In the genomic region with DNA sequence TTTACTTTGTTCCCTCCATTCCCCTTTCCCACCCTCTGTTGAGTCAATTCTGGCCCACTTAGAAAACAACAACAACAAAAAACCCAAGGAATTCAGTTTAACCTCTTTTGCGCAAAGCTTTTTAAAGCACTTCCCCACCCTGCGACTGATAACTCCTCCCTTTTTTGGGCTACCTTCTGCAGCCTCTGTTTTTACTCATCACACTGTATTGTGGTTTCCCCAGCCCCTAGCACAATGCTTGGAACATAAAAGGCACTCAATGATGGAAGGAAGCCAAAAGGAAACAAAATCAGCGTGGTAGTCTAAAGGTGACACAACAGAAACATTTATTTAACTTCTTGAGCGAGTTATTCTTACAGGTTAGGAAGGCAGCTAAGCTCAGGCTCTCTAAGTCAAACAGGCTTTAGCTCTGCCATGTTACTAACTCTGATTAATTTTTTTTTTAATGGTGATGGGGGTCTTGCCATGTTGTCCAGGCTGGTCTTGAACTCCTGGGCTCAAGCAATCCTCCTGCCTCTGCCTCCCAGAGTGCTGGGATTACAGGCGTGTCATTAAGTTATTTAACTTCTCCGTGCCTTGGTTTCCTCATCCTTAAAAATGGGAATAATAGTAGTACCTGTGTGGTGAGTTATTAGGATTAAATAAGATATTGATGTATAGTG, we compare ENCODE assay signal across 8 cellular contexts. TPM values are rescaled to one million over a fixed set of nuclear protein-coding genes. Genes with fewer than 3 reads are reported as not detected.
DNase-seq lines count a peak whose midpoint lies in the region; ATAC-seq and TF ChIP-seq lines count a peak whose summit lies in the region.

No MANE protein-coding gene starts in this region.

- H3K4me1 ChIP-seq in Panc1 (ENCODE audit: control insufficient read depth, insufficient read depth, low read length) (peaks cover 13% of the 10 kb centered on the region), left lung (peaks cover 10 to 60% of the 10 kb centered on the region in 2 donors)

- H3K27me3 ChIP-seq in Panc1 (ENCODE audit: control insufficient read depth, insufficient read depth, low read length) (no peaks in the 10 kb centered on the region), left lung (no peaks in the 10 kb centered on the region)

- intact Hi-C loops in Panc1 (cut with micrococcal nuclease; ENCODE audit: unreplicated experiment) = no loop called here
- intact Hi-C loops in left lung (cut with DNase I) = no loop called here

- peak; percentile 25 for ATAC-seq in HG03135 (IDR thresholded peaks at IDR 0.05; ENCODE audit: unreplicated experiment)
- no peak for ATAC-seq in Panc1
- ATAC-seq in left lung = peak; percentile 1
- ATAC-seq in stimulated activated naive CD8-positive, alpha-beta T cell treated with anti-CD3 and anti-CD28 coated beads, Interleukin-15, Interleukin-2, amounts not matched to agents 100 U/mL and 50 U/mL, for 24 hours = peak; percentile 56
- ATAC-seq in GM18867 (IDR thresholded peaks at IDR 0.05; ENCODE audit: unreplicated experiment) = no peak

- in situ Hi-C loops in Panc1 (cut with HindIII; ENCODE audit: low pct_unique_long_range_greater_than_20kb, low sequenced_read_pairs) = no loop called here
- in situ Hi-C loops in astrocyte of the spinal cord (cut with HindIII; ENCODE audit: low sequenced_read_pairs) = no loop called here

- POLR2A ChIA-PET in Panc1 (lab: Charles Lee) = interaction anchor here (0.5 kb wide), 1 partner anchor 378 kb away, joined by 4 read pairs; no protein-coding TSS in a partner anchor

- DNase-seq in GM12864 (ENCODE audit: low read depth) = peak; percentile 54
- no peak for DNase-seq in Panc1 (ENCODE audit: low read depth, low spot score)
- peak; percentile 50 for DNase-seq in astrocyte of the spinal cord (ENCODE audit: low read depth, low spot score)
- no peak for DNase-seq in left lung
- peak; percentile 38 for DNase-seq in stimulated activated naive CD8-positive, alpha-beta T cell treated with anti-CD3 and anti-CD28 coated beads, Interleukin-15, Interleukin-2, amounts not matched to agents 100 U/mL and 50 U/mL, for 24 hours
- no peak for DNase-seq in AG08396 (ENCODE audit: low spot score)

- H3K27ac ChIP-seq in Panc1 (ENCODE audit: low read length) (peak overlapping the region; percentile 78), left lung (peak overlapping the region; percentile 84 to 87)

- H3K4me3 ChIP-seq in GM12864 (ENCODE audit: low read depth, low read length) = peak overlapping the region; percentile 68
- peak overlapping the region; percentile 79 for H3K4me3 ChIP-seq in Panc1 (ENCODE audit: low read depth in 2 of 2, low read length in 2 of 2)
- H3K4me3 ChIP-seq in astrocyte of the spinal cord (ENCODE audit: low read depth, low read length) = peak overlapping the region; percentile 74
- peak overlapping the region; percentile 79 to 96 for H3K4me3 ChIP-seq in left lung

- H3K9me3 ChIP-seq in Panc1 (ENCODE audit: control insufficient read depth, insufficient read depth, low read depth, low read length) (no peaks in the 10 kb centered on the region), left lung (no peaks in the 10 kb centered on the region)

- BruUV-seq in Panc1 (replicated peaks; lab: Mats Ljungman, UMichigan) = TSS peak; percentile 79

- CTCF ChIA-PET in Panc1 (lab: Charles Lee) = no interaction called here

- TF ChIP-seq CTCF in GM12864 (IDR thresholded peaks at IDR 0.05; ENCODE audit: low read depth, low read length, missing control alignments) = no peak
- TF ChIP-seq CTCF in Panc1 (IDR thresholded peaks at IDR 0.05) = no peak
- TF ChIP-seq CTCF in astrocyte of the spinal cord (IDR thresholded peaks at IDR 0.05; ENCODE audit: low read depth, low read length) = no peak
- TF ChIP-seq CTCF in left lung (IDR thresholded peaks at IDR 0.05) = no peak

- H3K36me3 ChIP-seq in Panc1 (ENCODE audit: control insufficient read depth, insufficient read depth, low read length) (no peaks in the 10 kb centered on the region; the same call in 1 of the 2 replicates), left lung (no peaks in the 10 kb centered on the region)

RNA-seq across cellular contexts. Expression of gene CEP68, which starts 1.3 kb away (rescaled TPM):
- 13.3 TPM for total RNA-seq in Panc1 (2021; ENCODE audit: unreplicated experiment)
- 10.5 TPM for polyA plus RNA-seq in Panc1 (2012; ENCODE audit: insufficient read length)
- total RNA-seq in left lung = 10 to 100 TPM in 1 of 2 donors, 1 to 10 TPM in 1; 7.9 to 10.4 TPM

Comparison
In these comparisons a context has a peak if more than half of its experiments do, and no peak if none do; other contexts are left out.
1. DNase-seq: peak in GM12864 (single experiment), astrocyte of the spinal cord (single experiment) and stimulated activated naive CD8-positive, alpha-beta T cell treated with anti-CD3 and anti-CD28 coated beads, Interleukin-15, Interleukin-2, amounts not matched to agents 100 U/mL and 50 U/mL, for 24 hours (single experiment); none in Panc1 (single experiment), left lung (0 of 2) and AG08396 (single experiment).
2. ATAC-seq: peak in HG03135 (single experiment), left lung (single experiment) and stimulated activated naive CD8-positive, alpha-beta T cell treated with anti-CD3 and anti-CD28 coated beads, Interleukin-15, Interleukin-2, amounts not matched to agents 100 U/mL and 50 U/mL, for 24 hours (single experiment); none in Panc1 (single experiment) and GM18867 (single experiment).
3. Peak in every context shown above with its lines, with median percentiles within 50 percentile points of each other: H3K4me3 ChIP-seq.